In genomic region chr3:71576966-71577459, GRCh38 we compare ENCODE assay signal across 16 cellular contexts. TPM values are rescaled to one million over a fixed set of nuclear protein-coding genes. Genes with fewer than 3 reads are reported as not detected.
DNase-seq lines count a peak whose midpoint lies in the region; ATAC-seq and TF ChIP-seq lines count a peak whose summit lies in the region.
"Had no signal": no experiment of that assay in that cellular context is flagged by ENCODE, and none has a peak within 500 bp of the region (broad histone marks: within the 10 kb centered on the region; RNA-seq: fewer than 3 reads in every experiment).

No MANE protein-coding gene starts in this region.

- no peak for DNase-seq in DND-41
- peak; percentile 45 for DNase-seq in NB4 (ENCODE audit: low read depth)
- DNase-seq in dorsolateral prefrontal cortex = no peak
- no peak for DNase-seq in progenitor cell of endocrine pancreas (ENCODE audit: low spot score, unreplicated experiment)
- no peak for DNase-seq in OCI-M2 (lab: John Stamatoyannopoulos, UW; ENCODE audit: unreplicated experiment)
- DNase-seq in NCI-H1930 (lab: John Stamatoyannopoulos, UW) = no peak
- DNase-seq: GDM1; NCI-H226; stimulated activated CD4-positive, alpha-beta T cell treated with anti-CD3 and anti-CD28 coated beads, Interleukin-2, amount 100 ng/mL, for 48 hours; WERI-Rb-1 had no signal

- peak overlapping the region; percentile 50 for H3K4me3 Mint-ChIP-seq in progenitor cell of endocrine pancreas (ENCODE audit: low read depth)
- H3K4me3 Mint-ChIP-seq: activated naive CD8-positive, alpha-beta T cell; memory B cell; stimulated activated effector memory CD8-positive, alpha-beta T cell treated with anti-CD3 and anti-CD28 coated beads, Interleukin-12 subunit alpha, Interleukin-12 subunit beta, amount 100 ng/mL, for 72 hours had no signal

- intact Hi-C loops in dorsolateral prefrontal cortex (cut with DNase I) = no loop called here

- H3K27me3 Mint-ChIP-seq in progenitor cell of endocrine pancreas = no peaks in the 10 kb centered on the region
- H3K27me3 Mint-ChIP-seq: activated naive CD8-positive, alpha-beta T cell had no signal

- H3K4me1 ChIP-seq in DND-41 (ENCODE audit: insufficient read depth, low read length) = peaks cover 23% of the 10 kb centered on the region

- ATAC-seq in DND-41 (ENCODE audit: insufficient read depth, low read depth) (no peak), HG02798 (IDR thresholded peaks at IDR 0.05; ENCODE audit: poor library complexity, unreplicated experiment) (no peak), GM18873 (IDR thresholded peaks at IDR 0.05; ENCODE audit: low FRiP score, unreplicated experiment) (no peak)
- ATAC-seq: stimulated activated effector memory CD8-positive, alpha-beta T cell treated with anti-CD3 and anti-CD28 coated beads, Interleukin-12 subunit alpha, Interleukin-12 subunit beta, amount 100 ng/mL, for 72 hours had no signal

- peaks cover 65% of the 10 kb centered on the region for H3K4me1 Mint-ChIP-seq in progenitor cell of endocrine pancreas (ENCODE audit: low read depth)

- no peaks in the 10 kb centered on the region for H3K9me3 ChIP-seq in DND-41 (ENCODE audit: insufficient read depth, low read length, severe bottlenecking)
- H3K9me3 ChIP-seq: BLaER1 had no signal

- H3K9me3 Mint-ChIP-seq in progenitor cell of endocrine pancreas (ENCODE audit: low read depth) = no peaks in the 10 kb centered on the region
- H3K9me3 Mint-ChIP-seq: memory B cell; stimulated activated effector memory CD8-positive, alpha-beta T cell treated with anti-CD3 and anti-CD28 coated beads, Interleukin-12 subunit alpha, Interleukin-12 subunit beta, amount 100 ng/mL, for 72 hours had no signal

- H3K27ac ChIP-seq in DND-41 (ENCODE audit: low read length) (no peak overlapping the region), dorsolateral prefrontal cortex (peak overlapping the region in 40 of 59 donors; percentile 1 to 100 (median 51))
- H3K27ac ChIP-seq: BLaER1, WERI-Rb-1 had no signal

- H3K36me3 ChIP-seq in DND-41 (ENCODE audit: insufficient read depth, low read length) = peaks cover 41% of the 10 kb centered on the region
- H3K36me3 ChIP-seq: BLaER1, WERI-Rb-1 had no signal

- H3K4me2 ChIP-seq in DND-41 (ENCODE audit: insufficient read depth, low read length) = peak overlapping the region; percentile 2; the same call in 1 of the 2 replicates
- H3K4me2 ChIP-seq: BLaER1 had no signal

- no peak overlapping the region for H2AFZ ChIP-seq in DND-41 (ENCODE audit: low read depth, low read length)

- TF ChIP-seq CTCF in DND-41 (IDR thresholded peaks at IDR 0.05; ENCODE audit: borderline replicate concordance, extremely low read depth, low read length, poor library complexity, severe bottlenecking) = no peak
- no peak for TF ChIP-seq CTCF in NB4 (IDR thresholded peaks at IDR 0.05; ENCODE audit: low read depth, low read length)
- TF ChIP-seq CTCF in dorsolateral prefrontal cortex (IDR thresholded peaks at IDR 0.05 in 54 of 56, conservative IDR thresholded peaks at IDR 0.05 in 2 of 56; ENCODE audit: low read depth in 1 of 56, partially characterized antibody in 56 of 56) = no peak
- no peak for TF ChIP-seq CTCF in progenitor cell of endocrine pancreas (IDR thresholded peaks at IDR 0.05; ENCODE audit: unreplicated experiment)

- H3K9ac ChIP-seq in DND-41 (ENCODE audit: low read depth, low read length) = no peak overlapping the region
- H3K9ac ChIP-seq: BLaER1 had no signal

- H3K27ac Mint-ChIP-seq in progenitor cell of endocrine pancreas = peak overlapping the region; percentile 94
- H3K27ac Mint-ChIP-seq: memory B cell; stimulated activated effector memory CD8-positive, alpha-beta T cell treated with anti-CD3 and anti-CD28 coated beads, Interleukin-12 subunit alpha, Interleukin-12 subunit beta, amount 100 ng/mL, for 72 hours had no signal

- H3K79me2 ChIP-seq in DND-41 (ENCODE audit: insufficient read depth, low read length) = peaks cover 86% of the 10 kb centered on the region

- H3K4me3 ChIP-seq in DND-41 (ENCODE audit: low read depth in 1 of 2, low read length in 2 of 2) (no peak overlapping the region), NB4 (ENCODE audit: low read depth, low read length) (peak overlapping the region; percentile 4), dorsolateral prefrontal cortex (peak overlapping the region in 39 of 59 donors; percentile 0 to 93 (median 21))
- H3K4me3 ChIP-seq: BLaER1 had no signal

- H4K20me1 ChIP-seq in DND-41 (ENCODE audit: insufficient read depth, low read length) = peaks cover 15% of the 10 kb centered on the region; the same call in 1 of the 2 replicates

- no peaks in the 10 kb centered on the region for H3K27me3 ChIP-seq in DND-41 (ENCODE audit: insufficient read depth, low read length, poor library complexity)
- H3K27me3 ChIP-seq in dorsolateral prefrontal cortex = no peaks in the 10 kb centered on the region

- TF ChIP-seq POLR2A in NB4 (IDR thresholded peaks at IDR 0.05; ENCODE audit: extremely low read depth, insufficient read length) = no peak

- H3K36me3 Mint-ChIP-seq in progenitor cell of endocrine pancreas (ENCODE audit: insufficient read depth) = peaks cover 11% of the 10 kb centered on the region

RNA-seq across cellular contexts. Expression of gene FOXP1, which starts 6.5 kb away (rescaled TPM):
- 100 to 1,000 TPM in 108 of 120 experiments, 10 to 100 TPM in 12; 84.2 to 160 (median 118) TPM for total RNA-seq in dorsolateral prefrontal cortex
- 242 and 252 TPM in 2 replicates for total RNA-seq in progenitor cell of endocrine pancreas

Comparison
In these comparisons a context has a peak if more than half of its experiments do, and no peak if none do; other contexts are left out.
1. H3K4me3 ChIP-seq: peak in NB4 (single experiment) and dorsolateral prefrontal cortex (39 of 59); none in DND-41 (0 of 2).